In the genomic region with DNA sequence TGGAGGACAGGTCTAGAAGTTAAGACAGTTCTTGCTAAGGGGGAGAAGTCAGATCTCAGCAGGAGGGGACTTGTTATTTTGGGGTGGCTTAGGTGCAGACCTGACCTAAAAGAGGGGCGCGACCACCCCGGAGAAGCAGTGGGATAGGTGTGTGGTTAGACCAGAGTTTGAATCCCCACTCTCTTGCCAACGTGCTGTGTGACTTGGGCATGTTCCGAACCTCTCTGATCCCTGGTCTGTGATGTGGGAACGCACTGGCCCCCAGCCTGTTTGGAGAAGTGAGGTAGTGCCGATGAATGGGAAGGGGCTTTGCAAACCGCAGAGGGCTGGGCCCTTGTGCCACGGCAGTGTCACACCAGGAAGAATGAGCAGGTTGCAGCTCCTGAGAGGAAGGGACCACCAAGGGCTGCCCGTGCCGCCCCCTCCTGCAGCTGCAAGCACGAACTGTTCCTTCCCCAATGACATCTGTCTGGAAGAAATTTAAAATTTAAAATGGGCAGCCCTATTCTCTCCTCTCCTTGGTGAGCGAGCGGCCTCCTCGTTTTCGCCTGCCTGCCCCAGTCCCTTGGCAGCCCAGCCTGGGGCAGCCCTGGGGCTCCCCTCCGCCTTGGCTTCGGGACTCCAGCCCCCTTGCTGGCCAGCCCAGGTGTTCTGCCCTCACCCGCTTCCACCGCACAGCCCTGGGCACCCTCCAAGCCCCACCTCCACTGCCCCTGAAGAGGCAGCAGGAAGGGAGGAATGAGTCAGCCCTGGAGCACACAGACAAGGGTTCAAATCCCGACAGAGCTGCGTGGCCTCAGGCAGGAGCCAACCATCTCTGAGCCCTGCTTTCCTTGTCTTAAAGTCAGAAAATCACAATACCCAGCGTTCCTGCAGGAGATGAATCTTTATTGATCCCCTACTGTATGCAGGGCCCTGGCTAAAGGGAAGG, we compare ENCODE assay signal across 14 cellular contexts. TPM values are rescaled to one million over a fixed set of nuclear protein-coding genes. Genes with fewer than 3 reads are reported as not detected.
DNase-seq lines count a peak whose midpoint lies in the region; ATAC-seq and TF ChIP-seq lines count a peak whose summit lies in the region.
"Had no signal": no experiment of that assay in that cellular context is flagged by ENCODE, and none has a peak within 500 bp of the region (broad histone marks: within the 10 kb centered on the region; RNA-seq: fewer than 3 reads in every experiment).

No MANE protein-coding gene starts in this region.

- peaks cover 10% of the 10 kb centered on the region for H3K4me1 Mint-ChIP-seq in activated naive CD4-positive, alpha-beta T cell treated with anti-CD3 and anti-CD28 coated beads, Interleukin-2, amount 10 ng/mL, durations not matched to agents 7 days and 5 days
- peaks cover 16% of the 10 kb centered on the region for H3K4me1 Mint-ChIP-seq in endothelial cell (ENCODE audit: unreplicated experiment)

- peak overlapping the region; percentile 19 for H3K4me3 ChIP-seq in trophoblast cell (ENCODE audit: low read depth, low read length)
- no peak overlapping the region for H3K4me3 ChIP-seq in effector memory CD4-positive, alpha-beta T cell (ENCODE audit: insufficient read depth, low read depth, low read length, poor library complexity, severe bottlenecking)
- H3K4me3 ChIP-seq: uterus had no signal

- no peak overlapping the region for H3K9ac ChIP-seq in trophoblast cell (ENCODE audit: low read length)

- no peak overlapping the region for H2BK120ac ChIP-seq in trophoblast cell (ENCODE audit: insufficient read depth, low read length, poor library complexity)

- no peak overlapping the region for H3K14ac ChIP-seq in trophoblast cell (ENCODE audit: low read length)

- CTCF ChIA-PET in activated naive CD4-positive, alpha-beta T cell treated with anti-CD3 and anti-CD28 coated beads, Interleukin-2, amount 10 ng/mL, durations not matched to agents 7 days and 5 days (lab: Charles Lee): no interaction called here
- CTCF ChIA-PET in GM10248 (lab: Yijun Ruan, JAX): interaction anchor here (2.0 kb wide), 1 partner anchor 236 kb away, joined by 7 read pairs; no protein-coding TSS in a partner anchor

- no peaks in the 10 kb centered on the region for H3K79me2 ChIP-seq in trophoblast cell (ENCODE audit: control insufficient read depth, insufficient read depth, low read length, poor library complexity)

- H3K18ac ChIP-seq in trophoblast cell (ENCODE audit: low read length): no peak overlapping the region

- no peak overlapping the region for H2AK5ac ChIP-seq in trophoblast cell (ENCODE audit: low read length)

- no peaks in the 10 kb centered on the region for H3K9me3 Mint-ChIP-seq in activated naive CD4-positive, alpha-beta T cell treated with anti-CD3 and anti-CD28 coated beads, Interleukin-2, amount 10 ng/mL, durations not matched to agents 7 days and 5 days
- H3K9me3 Mint-ChIP-seq in activated naive CD4-positive, alpha-beta T cell treated with anti-CD3 and anti-CD28 coated beads, Interleukin-2, amount 50 U/mL, for 72 hours: no peaks in the 10 kb centered on the region
- no peaks in the 10 kb centered on the region for H3K9me3 Mint-ChIP-seq in endothelial cell (ENCODE audit: unreplicated experiment)

- H3K23ac ChIP-seq in trophoblast cell (ENCODE audit: low read length): no peak overlapping the region

- TF ChIP-seq CTCF in endothelial cell (IDR thresholded peaks at IDR 0.05; ENCODE audit: unreplicated experiment) (no peak), GM10248 (IDR thresholded peaks at IDR 0.05; ENCODE audit: control extremely low read depth, extremely low read depth, low read depth, missing control alignments) (no peak)

- no peaks in the 10 kb centered on the region for H3K36me3 Mint-ChIP-seq in activated naive CD4-positive, alpha-beta T cell treated with anti-CD3 and anti-CD28 coated beads, Interleukin-2, amount 10 ng/mL, durations not matched to agents 7 days and 5 days
- no peaks in the 10 kb centered on the region for H3K36me3 Mint-ChIP-seq in activated naive CD4-positive, alpha-beta T cell treated with anti-CD3 and anti-CD28 coated beads, Interleukin-2, amount 50 U/mL, for 72 hours
- peaks cover 4% of the 10 kb centered on the region for H3K36me3 Mint-ChIP-seq in endothelial cell (ENCODE audit: low read depth, unreplicated experiment)

- H3K9me3 ChIP-seq in trophoblast cell (ENCODE audit: insufficient read depth, low read depth, low read length): no peaks in the 10 kb centered on the region
- H3K9me3 ChIP-seq in effector memory CD4-positive, alpha-beta T cell (ENCODE audit: control insufficient read depth, low read length): no peaks in the 10 kb centered on the region
- H3K9me3 ChIP-seq: uterus had no signal

- no peak overlapping the region for H3K4ac ChIP-seq in trophoblast cell (ENCODE audit: low read depth, low read length)

- no CpG with 5 or more reads among the region's 23 CpGs for WGBS in trophoblast cell (ENCODE audit: extremely low coverage, insufficient coverage, insufficient read length)

- no peak overlapping the region for H4K12ac ChIP-seq in trophoblast cell (ENCODE audit: low read depth, low read length)

- POLR2A ChIA-PET in GM10248 (lab: Yijun Ruan, JAX): no interaction called here

- no peak overlapping the region for H3K27ac ChIP-seq in trophoblast cell (ENCODE audit: low read depth, low read length)
- H3K27ac ChIP-seq in effector memory CD4-positive, alpha-beta T cell (ENCODE audit: insufficient read depth, low read length, poor library complexity, severe bottlenecking): no peak overlapping the region
- H3K27ac ChIP-seq: uterus had no signal

- peaks cover 32% of the 10 kb centered on the region for H3K27me3 ChIP-seq in trophoblast cell (ENCODE audit: insufficient read depth, low read length)
- H3K27me3 ChIP-seq in effector memory CD4-positive, alpha-beta T cell (replicated peaks; ENCODE audit: control insufficient read depth, insufficient read depth, low read length, poor library complexity, severe bottlenecking): peaks cover 38% of the 10 kb centered on the region

- H3K4me3 Mint-ChIP-seq in activated naive CD4-positive, alpha-beta T cell treated with anti-CD3 and anti-CD28 coated beads, Interleukin-2, amount 10 ng/mL, durations not matched to agents 7 days and 5 days: peak overlapping the region; percentile 1
- peak overlapping the region; percentile 71 for H3K4me3 Mint-ChIP-seq in endothelial cell (ENCODE audit: unreplicated experiment)

- no peak overlapping the region for H2BK12ac ChIP-seq in trophoblast cell (ENCODE audit: low read length)

- H3K36me3 ChIP-seq in trophoblast cell (ENCODE audit: control insufficient read depth in 1 of 2, insufficient read depth in 2 of 2, low read length in 2 of 2): no peaks in the 10 kb centered on the region
- no peaks in the 10 kb centered on the region for H3K36me3 ChIP-seq in effector memory CD4-positive, alpha-beta T cell (ENCODE audit: control insufficient read depth, insufficient read depth, low read length)
- H3K36me3 ChIP-seq: uterus had no signal

- no peak for DNase-seq in activated naive CD4-positive, alpha-beta T cell treated with anti-CD3 and anti-CD28 coated beads, Interleukin-2, amount 10 ng/mL, durations not matched to agents 7 days and 5 days
- no peak for DNase-seq in activated naive CD4-positive, alpha-beta T cell treated with anti-CD3 and anti-CD28 coated beads, Interleukin-2, amount 50 U/mL, for 72 hours (ENCODE audit: low spot score in 2 of 2)
- peak; percentile 24 for DNase-seq in NCI-H69 (lab: John Stamatoyannopoulos, UW)
- DNase-seq in endothelial cell (ENCODE audit: low spot score): no peak
- no peak for DNase-seq in trophoblast cell
- no peak for DNase-seq in GM10248 (ENCODE audit: extremely low spot score)
- no peak for DNase-seq in effector memory CD4-positive, alpha-beta T cell
- no peak for DNase-seq in stimulated activated naive CD8-positive, alpha-beta T cell treated with anti-CD3 and anti-CD28 coated beads, Interleukin-15, Interleukin-2, amounts not matched to agents 100 U/mL and 50 U/mL, for 24 hours
- DNase-seq: activated CD4-positive, alpha-beta T cell treated with anti-CD3 and anti-CD28 coated beads, Interleukin-2, amount 50 U/mL, for 1 hour; activated naive CD4-positive, alpha-beta T cell treated with Interleukin-2 at 50 U/mL for 16 hours; NCI-H187 treated with DMSO at 0.1 percent for 48 hours; NK-92 treated with Interleukin-12 subunit alpha and Interleukin-12 subunit beta, amount 100 ng/mL, for 24 hours; uterus had no signal

- H3K4me2 ChIP-seq in trophoblast cell (ENCODE audit: low read length): peak overlapping the region; percentile 14

- ATAC-seq in activated naive CD4-positive, alpha-beta T cell treated with anti-CD3 and anti-CD28 coated beads, Interleukin-2, amount 50 U/mL, for 72 hours: no peak
- no peak for ATAC-seq in stimulated activated naive CD8-positive, alpha-beta T cell treated with anti-CD3 and anti-CD28 coated beads, Interleukin-15, Interleukin-2, amounts not matched to agents 100 U/mL and 50 U/mL, for 24 hours

- H2AFZ ChIP-seq in trophoblast cell (ENCODE audit: insufficient read depth, low read length, poor library complexity): no peak overlapping the region

- H3K27ac Mint-ChIP-seq in activated naive CD4-positive, alpha-beta T cell treated with anti-CD3 and anti-CD28 coated beads, Interleukin-2, amount 10 ng/mL, durations not matched to agents 7 days and 5 days: no peak overlapping the region
- no peak overlapping the region for H3K27ac Mint-ChIP-seq in activated naive CD4-positive, alpha-beta T cell treated with anti-CD3 and anti-CD28 coated beads, Interleukin-2, amount 50 U/mL, for 72 hours
- no peak overlapping the region for H3K27ac Mint-ChIP-seq in endothelial cell (ENCODE audit: unreplicated experiment)

- H4K91ac ChIP-seq in trophoblast cell (ENCODE audit: low read depth, low read length): no peak overlapping the region

- H4K8ac ChIP-seq in trophoblast cell (ENCODE audit: low read depth, low read length): no peak overlapping the region

- H3K4me1 ChIP-seq in trophoblast cell (ENCODE audit: control insufficient read depth in 1 of 2, insufficient read depth in 2 of 2, low read length in 2 of 2): peaks cover 21 to 23% of the 10 kb centered on the region in 2 experiments
- peaks cover 19% of the 10 kb centered on the region for H3K4me1 ChIP-seq in effector memory CD4-positive, alpha-beta T cell (ENCODE audit: control insufficient read depth, insufficient read depth, low read length, poor library complexity, severe bottlenecking)

- no peak overlapping the region for H2BK5ac ChIP-seq in trophoblast cell (ENCODE audit: low read depth, low read length, poor library complexity)

- no peaks in the 10 kb centered on the region for H3K79me1 ChIP-seq in trophoblast cell (ENCODE audit: low read length)

- H3K27me3 Mint-ChIP-seq in activated naive CD4-positive, alpha-beta T cell treated with anti-CD3 and anti-CD28 coated beads, Interleukin-2, amount 10 ng/mL, durations not matched to agents 7 days and 5 days: peaks cover 93% of the 10 kb centered on the region
- peaks cover 20% of the 10 kb centered on the region for H3K27me3 Mint-ChIP-seq in endothelial cell (ENCODE audit: unreplicated experiment)

RNA-seq across cellular contexts. Expression of gene FIBCD1, which starts 1.6 kb away (rescaled TPM):
- total RNA-seq in activated naive CD4-positive, alpha-beta T cell treated with anti-CD3 and anti-CD28 coated beads, Interleukin-2, amount 50 U/mL, for 72 hours: not detected
- 0.33 TPM for total RNA-seq in endothelial cell (ENCODE audit: unreplicated experiment)
- 83.3 and 85.3 TPM in 2 replicates for polyA plus RNA-seq in trophoblast cell (2013)

RNA-seq across cellular contexts. Expression of gene QRFP, which starts 40.8 kb away (rescaled TPM):
- total RNA-seq in activated naive CD4-positive, alpha-beta T cell treated with anti-CD3 and anti-CD28 coated beads, Interleukin-2, amount 50 U/mL, for 72 hours: not detected
- not detected for total RNA-seq in endothelial cell (ENCODE audit: unreplicated experiment)
- polyA plus RNA-seq in trophoblast cell (2013): 0.10 and 0.11 TPM in 2 replicates
- total RNA-seq: myocyte, uterus had no signal
